3 cellular contexts compared by ENCODE assay signal in genomic region chr5:51702046-51702445, GRCh38.
A peak's percentile ranks its signal among the peaks of the same experiment; 100 is the strongest.
DNase-seq lines count a peak whose midpoint lies in the region; ATAC-seq, FAIRE-seq and TF ChIP-seq lines count a peak whose summit lies in the region.
"Not testable (repeated sequence)": the region's sequence is repeated elsewhere in the genome, so short reads cannot be mapped to it uniquely, and the experiment has no call there.

No MANE protein-coding gene starts in this region.

- peaks cover 16% of the 10 kb centered on the region for H3K4me1 Mint-ChIP-seq in glutamatergic neuron (ENCODE audit: low read depth, unreplicated experiment)

- 18% methylated on average over 3 of the region's 3 CpGs for WGBS in A549 (ENCODE audit: missing lambda C conversion rate)

- H3K27ac ChIP-seq in A549; HEK293 (ENCODE audit: extremely low read depth, low read depth, low read length): not testable (repeated sequence)

- DNase-seq in A549 (ENCODE audit: low read depth in 1 of 2, low spot score in 1 of 2); glutamatergic neuron: not testable (repeated sequence)

- not testable (repeated sequence) for H3K4me2 ChIP-seq in A549

- not testable (repeated sequence) for H3K4me3 ChIP-seq in A549; HEK293 (ENCODE audit: low read depth, low read length)

- H3K4me3 Mint-ChIP-seq in glutamatergic neuron (ENCODE audit: unreplicated experiment), result not testable (repeated sequence)

- not testable (repeated sequence) for FAIRE-seq in A549 (lab: Jason Lieb, UNC)

- H3K27ac Mint-ChIP-seq in glutamatergic neuron (ENCODE audit: unreplicated experiment), result peak overlapping the region; percentile 91

- TF ChIP-seq POLR2A in A549 (IDR thresholded peaks at IDR 0.05; ENCODE audit: low read length), result not testable (repeated sequence)

- H3K4me1 ChIP-seq in A549; HEK293 (ENCODE audit: control insufficient read depth, insufficient read depth, low read length): not testable (repeated sequence)

- H3K36me3 Mint-ChIP-seq in glutamatergic neuron (ENCODE audit: unreplicated experiment), result peaks cover 14% of the 10 kb centered on the region

- not testable (repeated sequence) for H3K36me3 ChIP-seq in HEK293 (ENCODE audit: control insufficient read depth in 2 of 2, insufficient read depth in 1 of 2, low read length in 2 of 2)

- POLR2A ChIA-PET in A549 (lab: Yijun Ruan, JAX); HEK293 (lab: Yijun Ruan, JAX): not testable (repeated sequence)

- not testable (repeated sequence) for TF ChIP-seq EP300 in A549 (IDR thresholded peaks at IDR 0.05)

- not testable (repeated sequence) for ATAC-seq in A549

- not testable (repeated sequence) for TF ChIP-seq CTCF in A549 (IDR thresholded peaks at IDR 0.05); HEK293 (tag by site-specific recombination; IDR thresholded peaks at IDR 0.05); glutamatergic neuron (IDR thresholded peaks at IDR 0.05; ENCODE audit: partially characterized antibody, unreplicated experiment)

- not testable (repeated sequence) for H3K27me3 Mint-ChIP-seq in glutamatergic neuron (ENCODE audit: unreplicated experiment)

- H3K9me3 ChIP-seq in A549; HEK293 (ENCODE audit: control insufficient read depth, insufficient read depth, low read depth, low read length): not testable (repeated sequence)

- CTCF ChIA-PET in A549 (lab: Yijun Ruan, JAX), result not testable (repeated sequence)
- CTCF ChIA-PET in HEK293 (lab: Yijun Ruan, JAX), result interaction anchor here (0.6 kb wide), 1 partner anchor 474 kb away, joined by 3 read pairs; no protein-coding TSS in a partner anchor

- peaks cover 11% of the 10 kb centered on the region for H3K9me3 Mint-ChIP-seq in glutamatergic neuron (ENCODE audit: unreplicated experiment)

- not testable (repeated sequence) for TF ChIP-seq RAD21 in A549 (conservative IDR thresholded peaks at IDR 0.05 in 1 of 2, IDR thresholded peaks at IDR 0.05 in 1 of 2)

TF ChIP-seq in A549, 52 proteins besides CTCF, POLR2A, EP300 and RAD21:
- TF ChIP-seq ZC3H11A (IDR thresholded peaks at IDR 0.05), result peak; percentile 50

TF ChIP-seq in HEK293, 187 proteins besides CTCF, POLR2A, EP300 and RAD21:
- TF ChIP-seq ZNF140 (tag by site-specific recombination; IDR thresholded peaks at IDR 0.05) (peak; percentile 45; the same call in 1 of the 2 replicates), ZNF555 (tag by site-specific recombination; conservative IDR thresholded peaks at IDR 0.05) (peak; percentile 56), REST (tag by site-specific recombination; IDR thresholded peaks at IDR 0.05) (0 out of 2 replicates have a peak, but pooled peaks have one; percentile 22), ZNF433 (tag by site-specific recombination; IDR thresholded peaks at IDR 0.05; ENCODE audit: low read depth) (0 out of 2 replicates have a peak, but pooled peaks have one; percentile 21), ZNF518A (tag by site-specific recombination; conservative IDR thresholded peaks at IDR 0.05; ENCODE audit: low read depth) (peak; percentile 64), ZBTB11 (tag by site-specific recombination; conservative IDR thresholded peaks at IDR 0.05; ENCODE audit: low read depth) (peak; percentile 61), ZNF426 (tag by site-specific recombination; IDR thresholded peaks at IDR 0.05) (peak; percentile 56), ZNF560 (tag by site-specific recombination; IDR thresholded peaks at IDR 0.05; ENCODE audit: borderline replicate concordance) (0 out of 2 replicates have a peak, but pooled peaks have one; percentile 22), ZBTB8A (tag by site-specific recombination; IDR thresholded peaks at IDR 0.05) (peak; percentile 44; the same call in 1 of the 2 replicates), ZNF394 (tag by site-specific recombination; IDR thresholded peaks at IDR 0.05; ENCODE audit: borderline replicate concordance) (peak; percentile 71; the same call in 1 of the 2 replicates), ZNF654 (tag by site-specific recombination; IDR thresholded peaks at IDR 0.05; ENCODE audit: low read depth) (peak; percentile 16; the same call in 1 of the 2 replicates), ZNF623 (tag by site-specific recombination; IDR thresholded peaks at IDR 0.05) (peak; percentile 34; the same call in 1 of the 2 replicates)
TF ChIP-seq in HEK293: peak in this region for 12; not testable (repeated sequence) for 175.
